ENCODE assay signal across 13 cellular contexts in genomic region chr7:20519641-20520040, GRCh38.
"Had no signal": no experiment of that assay in that cellular context is flagged by ENCODE, and none has a peak within 500 bp of the region (broad histone marks: within the 10 kb centered on the region; RNA-seq: fewer than 3 reads in every experiment).

No MANE protein-coding gene starts in this region.

- H3K9me3 ChIP-seq: body of pancreas, pancreas, testis had no signal

- H3K36me3 ChIP-seq: pancreas had no signal

- FAIRE-seq: pancreas had no signal

- H3K27ac ChIP-seq: body of pancreas, pancreas, testis had no signal

- H3K4me1 ChIP-seq: body of pancreas, pancreas, testis had no signal

- H3K27me3 ChIP-seq: body of pancreas, pancreas, testis had no signal

- DNase-seq: activated B cell treated with CpG ODN at 0.5 μM for 24 hours; activated CD4-positive, alpha-beta T cell treated with anti-CD3 and anti-CD28 coated beads, Interleukin-2, amount 10 ng/mL, durations not matched to agents 24 days and 14 days; activated CD8-positive, alpha-beta memory T cell treated with anti-CD3 and anti-CD28 coated beads for 24 hours; activated naive CD4-positive, alpha-beta T cell treated with anti-CD3 and anti-CD28 coated beads, Interleukin-2, amount 50 U/mL, for 16 hours; body of pancreas; cerebellar nuclear complex; erythroblast; immature natural killer cell; pancreas; stimulated activated CD4-positive, alpha-beta T cell treated with anti-CD3 and anti-CD28 coated beads, Interleukin-15, amount 100 ng/mL, for 24 hours; stimulated activated CD4-positive, alpha-beta T cell treated with anti-CD3 and anti-CD28 coated beads, Interleukin-4, amount 100 ng/mL, for 24 hours; testis had no signal

- ATAC-seq: body of pancreas, left lobe of liver, pancreas had no signal

- H3K4me3 ChIP-seq: body of pancreas, pancreas, testis had no signal
